ENCODE assay signal across 27 cellular contexts in the genomic region with DNA sequence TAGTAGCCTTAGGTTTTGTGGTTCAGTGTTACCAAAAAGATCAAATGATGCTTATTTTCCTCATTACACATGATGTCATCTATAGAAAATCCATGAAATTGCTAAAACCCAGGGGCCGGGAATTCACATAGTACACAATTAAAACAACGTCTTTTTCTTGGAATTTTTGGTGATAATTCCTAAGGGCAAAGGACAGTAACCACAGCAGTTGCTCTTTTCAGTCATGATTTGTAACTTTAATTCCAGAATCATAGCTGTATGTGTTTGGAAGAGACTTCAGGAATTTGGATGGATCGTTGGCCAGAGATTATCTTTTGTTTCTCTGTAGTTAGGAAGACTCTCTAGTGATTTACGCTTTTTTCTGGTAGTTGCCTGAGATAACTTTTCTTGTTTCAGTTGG.
DNase-seq lines count a peak whose midpoint lies in the region; ATAC-seq and TF ChIP-seq lines count a peak whose summit lies in the region.
"Had no signal": no experiment of that assay in that cellular context is flagged by ENCODE, and none has a peak within 500 bp of the region (broad histone marks: within the 10 kb centered on the region; RNA-seq: fewer than 3 reads in every experiment).

No MANE protein-coding gene starts in this region.

- no peak overlapping the region for H3K4me3 ChIP-seq in adipocyte (ENCODE audit: low read length)
- H3K4me3 ChIP-seq in fibroblast of pulmonary artery (replicated peaks; ENCODE audit: low read depth, low read length), result no peak overlapping the region
- no peak overlapping the region for H3K4me3 ChIP-seq in osteoblast (ENCODE audit: insufficient read depth, low read length)
- H3K4me3 ChIP-seq: tibial artery had no signal

- no peak for ATAC-seq in HG02981 (IDR thresholded peaks at IDR 0.05; ENCODE audit: unreplicated experiment)
- ATAC-seq: stimulated activated naive CD8-positive, alpha-beta T cell treated with anti-CD3 and anti-CD28 coated beads, Interleukin-15, amount 100 ng/mL, for 72 hours had no signal

- peak overlapping the region; percentile 34 for H3K4me2 ChIP-seq in osteoblast (ENCODE audit: insufficient read depth, low read length)

- H2AFZ ChIP-seq in osteoblast (ENCODE audit: low read length), result no peak overlapping the region

- H3K9me3 Mint-ChIP-seq in mesothelial cell of epicardium, result no peaks in the 10 kb centered on the region
- H3K9me3 Mint-ChIP-seq: activated naive CD8-positive, alpha-beta T cell treated with anti-CD3 and anti-CD28 coated beads for 36 hours; brain; stimulated activated naive CD8-positive, alpha-beta T cell treated with anti-CD3 and anti-CD28 coated beads, Interleukin-15, amount 100 ng/mL, for 72 hours had no signal

- no peak for TF ChIP-seq CTCF in fibroblast of pulmonary artery (IDR thresholded peaks at IDR 0.05; ENCODE audit: low read length, missing control alignments)
- TF ChIP-seq CTCF in osteoblast (IDR thresholded peaks at IDR 0.05; ENCODE audit: extremely low read depth, low read depth, low read length), result no peak
- no peak for TF ChIP-seq CTCF in mesothelial cell of epicardium (IDR thresholded peaks at IDR 0.05; ENCODE audit: unreplicated experiment)

- H3K4me1 ChIP-seq in adipocyte (ENCODE audit: control insufficient read depth, insufficient read depth, low read length), result no peaks in the 10 kb centered on the region
- H3K4me1 ChIP-seq in osteoblast (ENCODE audit: insufficient read depth, low read length), result no peaks in the 10 kb centered on the region

- no peaks in the 10 kb centered on the region for H3K79me2 ChIP-seq in osteoblast (ENCODE audit: insufficient read depth, low read length)

- no peaks in the 10 kb centered on the region for H3K27me3 ChIP-seq in adipocyte (replicated peaks; ENCODE audit: control insufficient read depth, insufficient read depth, low read length)
- no peaks in the 10 kb centered on the region for H3K27me3 ChIP-seq in osteoblast (ENCODE audit: insufficient read depth, low read length)
- H3K27me3 ChIP-seq: tibial artery had no signal

- H3K27ac Mint-ChIP-seq in mesothelial cell of epicardium, result no peak overlapping the region
- H3K27ac Mint-ChIP-seq: activated naive CD8-positive, alpha-beta T cell treated with anti-CD3 and anti-CD28 coated beads for 36 hours; B cell; CD8-positive, alpha-beta memory T cell; memory B cell; stimulated activated naive CD8-positive, alpha-beta T cell treated with anti-CD3 and anti-CD28 coated beads, Interleukin-15, amount 100 ng/mL, for 72 hours had no signal

- H3K36me3 Mint-ChIP-seq in mesothelial cell of epicardium, result no peaks in the 10 kb centered on the region
- H3K36me3 Mint-ChIP-seq: activated naive CD8-positive, alpha-beta T cell treated with anti-CD3 and anti-CD28 coated beads for 36 hours; brain; CD8-positive, alpha-beta memory T cell had no signal

- no peaks in the 10 kb centered on the region for H3K9me3 ChIP-seq in adipocyte (ENCODE audit: control insufficient read depth, low read length)
- H3K9me3 ChIP-seq in osteoblast (ENCODE audit: low read depth, low read length), result no peaks in the 10 kb centered on the region
- H3K9me3 ChIP-seq: tibial artery had no signal

- H3K9ac ChIP-seq in adipocyte (ENCODE audit: low read length), result no peak overlapping the region

- peaks cover 9% of the 10 kb centered on the region for H3K4me1 Mint-ChIP-seq in mesothelial cell of epicardium
- H3K4me1 Mint-ChIP-seq: activated naive CD8-positive, alpha-beta T cell treated with anti-CD3 and anti-CD28 coated beads for 36 hours; B cell; CD8-positive, alpha-beta memory T cell; memory B cell; stimulated activated naive CD8-positive, alpha-beta T cell treated with anti-CD3 and anti-CD28 coated beads, Interleukin-15, amount 100 ng/mL, for 72 hours had no signal

- H3K36me3 ChIP-seq in adipocyte (ENCODE audit: control insufficient read depth, insufficient read depth, low read length, severe bottlenecking) (no peaks in the 10 kb centered on the region), osteoblast (ENCODE audit: insufficient read depth, low read length) (no peaks in the 10 kb centered on the region)
- H3K36me3 ChIP-seq: tibial artery, WERI-Rb-1 had no signal

- no peak overlapping the region for H3K4me3 Mint-ChIP-seq in mesothelial cell of epicardium
- H3K4me3 Mint-ChIP-seq: activated naive CD8-positive, alpha-beta T cell treated with anti-CD3 and anti-CD28 coated beads for 36 hours; B cell; brain; CD8-positive, alpha-beta memory T cell; memory B cell; stimulated activated naive CD8-positive, alpha-beta T cell treated with anti-CD3 and anti-CD28 coated beads, Interleukin-15, amount 100 ng/mL, for 72 hours had no signal

- DNase-seq in EH (ENCODE audit: low read depth), result peak; percentile 2
- peak; percentile 28 for DNase-seq in adipocyte (ENCODE audit: low read depth)
- DNase-seq in fibroblast of pulmonary artery (ENCODE audit: low read depth), result peak; percentile 0
- no peak for DNase-seq in osteoblast (ENCODE audit: insufficient read length, low spot score, missing footprints)
- no peak for DNase-seq in NCI-H2227 treated with DMSO at 0.1 percent for 48 hours (lab: John Stamatoyannopoulos, UW)
- no peak for DNase-seq in NCI-H748 (lab: John Stamatoyannopoulos, UW; ENCODE audit: unreplicated experiment)
- no peak for DNase-seq in mesothelial cell of epicardium (ENCODE audit: low spot score in 2 of 2, unreplicated experiment in 2 of 2)
- DNase-seq: activated CD4-positive, alpha-beta T cell treated with anti-CD3 and anti-CD28 coated beads for 48 hours; activated CD8-positive, alpha-beta memory T cell treated with anti-CD3 and anti-CD28 coated beads for 24 hours; activated effector memory CD4-positive, alpha-beta T cell treated with anti-CD3 and anti-CD28 coated beads, Interleukin-2, amount 50 U/mL, for 16 hours; activated naive CD8-positive, alpha-beta T cell treated with anti-CD3 and anti-CD28 coated beads for 36 hours; CD8-positive, alpha-beta memory T cell; effector memory CD4-positive, alpha-beta T cell; Kasumi-1; NCI-H2171 treated with DMSO at 0.1 percent for 48 hours; NCI-H526 treated with DMSO at 0.1 percent for 48 hours; small intestine; stimulated activated CD4-positive, alpha-beta T cell treated with anti-CD3 and anti-CD28 coated beads, Interleukin-1b, Interleukin-23, amount 100 ng/mL, for 48 hours; stimulated activated CD8-positive, alpha-beta memory T cell treated with anti-CD3 and anti-CD28 coated beads, Interleukin-4, amount 100 ng/mL, for 48 hours; stimulated activated naive CD8-positive, alpha-beta T cell treated with anti-CD3 and anti-CD28 coated beads, Interleukin-15, amount 100 ng/mL, for 72 hours; tibial artery; WERI-Rb-1 had no signal

- no peaks in the 10 kb centered on the region for H4K20me1 ChIP-seq in osteoblast (ENCODE audit: insufficient read depth, low read length)

- H3K27ac ChIP-seq in osteoblast (ENCODE audit: low read depth, low read length), result peak overlapping the region; percentile 9
- H3K27ac ChIP-seq: HL-60, tibial artery, WERI-Rb-1 had no signal

- no peaks in the 10 kb centered on the region for H3K27me3 Mint-ChIP-seq in mesothelial cell of epicardium (ENCODE audit: low read depth)
- H3K27me3 Mint-ChIP-seq: activated naive CD8-positive, alpha-beta T cell treated with anti-CD3 and anti-CD28 coated beads for 36 hours; B cell; brain; CD8-positive, alpha-beta memory T cell; memory B cell; stimulated activated naive CD8-positive, alpha-beta T cell treated with anti-CD3 and anti-CD28 coated beads, Interleukin-15, amount 100 ng/mL, for 72 hours had no signal

Comparison
In these comparisons a context has a peak if more than half of its experiments do, and no peak if none do; other contexts are left out.
1. DNase-seq: peak in EH (single experiment), adipocyte (single experiment) and fibroblast of pulmonary artery (single experiment); none in osteoblast (single experiment), NCI-H2227 treated with DMSO at 0.1 percent for 48 hours (single experiment), NCI-H748 (single experiment) and mesothelial cell of epicardium (0 of 2).